In genomic region chrX:99722094-99722493, GRCh38 we compare ENCODE assay signal across 17 cellular contexts.
"Had no signal": no experiment of that assay in that cellular context is flagged by ENCODE, and none has a peak within 500 bp of the region (broad histone marks: within the 10 kb centered on the region; RNA-seq: fewer than 3 reads in every experiment).

No MANE protein-coding gene starts in this region.

- H3K36me3 ChIP-seq: esophagus muscularis mucosa, gastrocnemius medialis, heart right ventricle, left ventricle myocardium inferior, neutrophil, right atrium auricular region, stomach had no signal

- H3K9me3 ChIP-seq: gastrocnemius medialis, left ventricle myocardium inferior, neutrophil had no signal

- ATAC-seq: gastrocnemius medialis; heart right ventricle; left cardiac atrium; mucosa of descending colon; naive thymus-derived CD8-positive, alpha-beta T cell had no signal

- H3K4me3 Mint-ChIP-seq: naive thymus-derived CD8-positive, alpha-beta T cell had no signal

- H3K4me1 Mint-ChIP-seq: naive thymus-derived CD8-positive, alpha-beta T cell had no signal

- H3K4me1 ChIP-seq: esophagus muscularis mucosa, gastrocnemius medialis, heart right ventricle, left ventricle myocardium inferior, right atrium auricular region, stomach had no signal

- H3K27ac Mint-ChIP-seq: naive thymus-derived CD8-positive, alpha-beta T cell had no signal

- H3K4me3 ChIP-seq: esophagus muscularis mucosa, gastrocnemius medialis, heart right ventricle, left ventricle myocardium inferior, mucosa of descending colon, right atrium auricular region, stomach had no signal

- H3K27ac ChIP-seq: epithelial cell of prostate, esophagus muscularis mucosa, gastrocnemius medialis, heart right ventricle, left ventricle myocardium inferior, neutrophil, right atrium auricular region, stomach had no signal

- H3K36me3 Mint-ChIP-seq: naive thymus-derived CD8-positive, alpha-beta T cell had no signal

- H3K27me3 Mint-ChIP-seq: naive thymus-derived CD8-positive, alpha-beta T cell had no signal

- DNase-seq: effector memory CD4-positive, alpha-beta T cell; gastrocnemius medialis; heart right ventricle; kidney; left cardiac atrium; left ventricle myocardium inferior; mammary epithelial cell; mucosa of descending colon; naive thymus-derived CD8-positive, alpha-beta T cell; small intestine; stimulated activated CD4-positive, alpha-beta T cell treated with anti-CD3 and anti-CD28 coated beads, Interleukin-12 subunit alpha, Interleukin-12 subunit beta, amount 100 ng/mL, for 4 hours; stimulated activated naive CD4-positive, alpha-beta T cell; stomach had no signal

- H3K27me3 ChIP-seq: esophagus muscularis mucosa, gastrocnemius medialis, neutrophil, right atrium auricular region had no signal
